In the genomic region with DNA sequence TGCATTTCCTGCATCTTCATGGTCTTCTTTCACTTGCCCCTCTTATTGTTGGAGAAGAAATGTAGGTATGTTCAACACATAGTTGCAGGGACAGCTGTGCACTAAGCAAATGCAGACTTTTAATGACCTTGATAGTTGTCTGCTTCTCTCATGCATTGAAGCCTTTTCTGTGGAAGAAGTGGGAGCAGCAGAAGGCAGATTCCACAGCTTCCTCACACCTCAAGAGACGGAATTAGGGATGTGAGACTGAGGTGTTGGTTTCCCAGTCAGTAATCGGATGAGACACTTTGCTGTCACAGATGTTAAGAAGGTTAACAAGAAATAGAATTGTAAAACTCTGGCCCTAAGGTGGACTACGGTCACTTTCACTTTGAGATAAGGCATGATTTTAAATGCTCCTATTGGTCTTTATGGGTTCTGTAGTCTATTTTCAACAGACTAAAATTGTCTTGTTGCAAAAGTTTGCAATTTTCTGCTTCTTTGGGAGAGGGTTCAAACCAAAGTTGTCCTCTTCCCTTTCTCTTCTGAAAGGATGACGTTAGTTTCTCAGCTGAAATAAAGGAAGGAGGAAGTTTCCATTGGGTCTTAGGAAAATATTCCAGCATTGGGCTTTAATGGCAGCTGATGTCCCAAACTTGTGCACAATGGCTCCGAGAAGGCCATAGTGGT, we compare ENCODE assay signal across 14 cellular contexts.
DNase-seq lines count a peak whose midpoint lies in the region; ATAC-seq and TF ChIP-seq lines count a peak whose summit lies in the region.
"Had no signal": no experiment of that assay in that cellular context is flagged by ENCODE, and none has a peak within 500 bp of the region (broad histone marks: within the 10 kb centered on the region; RNA-seq: fewer than 3 reads in every experiment).

No MANE protein-coding gene starts in this region.

- POLR2A ChIA-PET in WTC11 (lab: Charles Lee), result no interaction called here

- DNase-seq in Calu3, result no peak
- no peak for DNase-seq in WTC11 (ENCODE audit: low spot score)
- peak; percentile 15 for DNase-seq in inferior parietal cortex (ENCODE audit: extremely low spot score)
- DNase-seq in SK-N-DZ (ENCODE audit: low spot score), result no peak
- DNase-seq: activated CD4-positive, CD25-positive, alpha-beta regulatory T cell treated with anti-CD3 and anti-CD28 coated beads, Interleukin-2, amount 50 U/mL, for 72 hours; GOT3; naive B cell; SIG-M5; stimulated activated naive CD8-positive, alpha-beta T cell treated with anti-CD3 and anti-CD28 coated beads, Interleukin-15, Interleukin-2, amounts not matched to agents 100 U/mL and 50 U/mL, for 24 hours had no signal

- H3K27ac Mint-ChIP-seq in Calu3 (ENCODE audit: unreplicated experiment) (peak overlapping the region; percentile 88), WTC11 (peak overlapping the region; percentile 67)
- H3K27ac Mint-ChIP-seq: activated T-helper 17 cell treated with anti-CD3 and anti-CD28 coated beads, Interleukin-2, amount 50 U/mL, for 72 hours had no signal

- H3K27me3 Mint-ChIP-seq in Calu3 (ENCODE audit: unreplicated experiment) (no peaks in the 10 kb centered on the region), WTC11 (ENCODE audit: low read depth) (no peaks in the 10 kb centered on the region)
- H3K27me3 Mint-ChIP-seq: activated T-helper 17 cell treated with anti-CD3 and anti-CD28 coated beads, Interleukin-2, amount 50 U/mL, for 72 hours; naive B cell had no signal

- no peak for ATAC-seq in WTC11
- ATAC-seq in HG03196 (IDR thresholded peaks at IDR 0.05; ENCODE audit: unreplicated experiment), result no peak
- no peak for ATAC-seq in HG02588 (IDR thresholded peaks at IDR 0.05; ENCODE audit: unreplicated experiment)
- ATAC-seq in HG03097 (IDR thresholded peaks at IDR 0.05; ENCODE audit: low FRiP score, unreplicated experiment), result no peak
- ATAC-seq: activated T-helper 17 cell treated with anti-CD3 and anti-CD28 coated beads, Interleukin-2, amount 50 U/mL, for 72 hours; stimulated activated naive CD8-positive, alpha-beta T cell treated with anti-CD3 and anti-CD28 coated beads, Interleukin-15, Interleukin-2, amounts not matched to agents 100 U/mL and 50 U/mL, for 24 hours had no signal

- H3K4me3 ChIP-seq in skeletal muscle tissue (ENCODE audit: low read length in 3 of 3), result peak overlapping the region in 1 of 3 donors; percentile 20

- peak overlapping the region; percentile 24 for H3K4me3 Mint-ChIP-seq in Calu3 (ENCODE audit: low read depth, unreplicated experiment)
- no peak overlapping the region for H3K4me3 Mint-ChIP-seq in WTC11
- H3K4me3 Mint-ChIP-seq: activated T-helper 17 cell treated with anti-CD3 and anti-CD28 coated beads, Interleukin-2, amount 50 U/mL, for 72 hours had no signal

- H3K27me3 ChIP-seq in skeletal muscle tissue (ENCODE audit: control insufficient read depth in 3 of 3, insufficient read depth in 3 of 3, low read length in 3 of 3), result no peaks in the 10 kb centered on the region

- H3K27ac ChIP-seq in skeletal muscle tissue (ENCODE audit: low read depth, low read length), result peak overlapping the region; percentile 64

- CTCF ChIA-PET in Calu3 (lab: Charles Lee), result interaction anchor here (0.5 to 1.4 kb wide), 12 partner anchors 24 to 521 kb away, joined by 3 to 12 read pairs (median 4); no protein-coding TSS in a partner anchor
- CTCF ChIA-PET in WTC11 (lab: Charles Lee), result no interaction called here

- H3K4me1 ChIP-seq in skeletal muscle tissue (ENCODE audit: control insufficient read depth in 3 of 3, insufficient read depth in 3 of 3, low read length in 3 of 3), result peaks cover 24 to 52% (median 30%) of the 10 kb centered on the region in 3 donors

- TF ChIP-seq CTCF in Calu3 (IDR thresholded peaks at IDR 0.05; ENCODE audit: unreplicated experiment), result no peak
- no peak for TF ChIP-seq CTCF in WTC11 (IDR thresholded peaks at IDR 0.05)

- H3K36me3 Mint-ChIP-seq in Calu3 (ENCODE audit: insufficient read depth, unreplicated experiment) (peaks cover 25% of the 10 kb centered on the region), WTC11 (no peaks in the 10 kb centered on the region)

- no peaks in the 10 kb centered on the region for H3K36me3 ChIP-seq in skeletal muscle tissue (ENCODE audit: control insufficient read depth in 3 of 3, insufficient read depth in 3 of 3, low read length in 3 of 3)

- H3K9me3 Mint-ChIP-seq in Calu3 (ENCODE audit: low read depth, unreplicated experiment) (no peaks in the 10 kb centered on the region), WTC11 (no peaks in the 10 kb centered on the region)
- H3K9me3 Mint-ChIP-seq: activated T-helper 17 cell treated with anti-CD3 and anti-CD28 coated beads, Interleukin-2, amount 50 U/mL, for 72 hours; naive B cell had no signal

- no TSS peak for BruUV-seq in Calu3 (replicated peaks; lab: Mats Ljungman, UMichigan)

- no peak overlapping the region for H3K9ac ChIP-seq in skeletal muscle tissue (ENCODE audit: low read depth in 1 of 3, low read length in 3 of 3)

- H3K9me3 ChIP-seq in skeletal muscle tissue (ENCODE audit: control insufficient read depth in 3 of 3, low read length in 3 of 3), result no peaks in the 10 kb centered on the region

- peaks cover 63% of the 10 kb centered on the region for H3K4me1 Mint-ChIP-seq in Calu3 (ENCODE audit: low read depth, unreplicated experiment)
- H3K4me1 Mint-ChIP-seq in WTC11, result peaks cover 27% of the 10 kb centered on the region

- intact Hi-C loops in Calu3 (cut with micrococcal nuclease; ENCODE audit: unreplicated experiment), result loop anchor here (2.0 kb wide), 3 partner anchors 77 to 529 kb away; no protein-coding TSS in a partner anchor

TF ChIP-seq in WTC11, 78 proteins besides CTCF, POLR2A, EP300 and RAD21:
- no peak for TF ChIP-seq NFYB (CRISPR knock-in tag; conservative IDR thresholded peaks at IDR 0.05; ENCODE audit: low read depth)
- TF ChIP-seq, protein P1, sequence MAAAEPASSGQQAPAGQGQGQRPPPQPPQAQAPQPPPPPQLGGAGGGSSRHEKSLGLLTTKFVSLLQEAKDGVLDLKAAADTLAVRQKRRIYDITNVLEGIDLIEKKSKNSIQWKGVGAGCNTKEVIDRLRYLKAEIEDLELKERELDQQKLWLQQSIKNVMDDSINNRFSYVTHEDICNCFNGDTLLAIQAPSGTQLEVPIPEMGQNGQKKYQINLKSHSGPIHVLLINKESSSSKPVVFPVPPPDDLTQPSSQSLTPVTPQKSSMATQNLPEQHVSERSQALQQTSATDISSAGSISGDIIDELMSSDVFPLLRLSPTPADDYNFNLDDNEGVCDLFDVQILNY (CRISPR knock-in tag; IDR thresholded peaks at IDR 0.05), result no peak
- TF ChIP-seq MXD4 (CRISPR knock-in tag; IDR thresholded peaks at IDR 0.05; ENCODE audit: borderline replicate concordance), result no peak
